ENCODE assay signal across 17 cellular contexts in the genomic region with DNA sequence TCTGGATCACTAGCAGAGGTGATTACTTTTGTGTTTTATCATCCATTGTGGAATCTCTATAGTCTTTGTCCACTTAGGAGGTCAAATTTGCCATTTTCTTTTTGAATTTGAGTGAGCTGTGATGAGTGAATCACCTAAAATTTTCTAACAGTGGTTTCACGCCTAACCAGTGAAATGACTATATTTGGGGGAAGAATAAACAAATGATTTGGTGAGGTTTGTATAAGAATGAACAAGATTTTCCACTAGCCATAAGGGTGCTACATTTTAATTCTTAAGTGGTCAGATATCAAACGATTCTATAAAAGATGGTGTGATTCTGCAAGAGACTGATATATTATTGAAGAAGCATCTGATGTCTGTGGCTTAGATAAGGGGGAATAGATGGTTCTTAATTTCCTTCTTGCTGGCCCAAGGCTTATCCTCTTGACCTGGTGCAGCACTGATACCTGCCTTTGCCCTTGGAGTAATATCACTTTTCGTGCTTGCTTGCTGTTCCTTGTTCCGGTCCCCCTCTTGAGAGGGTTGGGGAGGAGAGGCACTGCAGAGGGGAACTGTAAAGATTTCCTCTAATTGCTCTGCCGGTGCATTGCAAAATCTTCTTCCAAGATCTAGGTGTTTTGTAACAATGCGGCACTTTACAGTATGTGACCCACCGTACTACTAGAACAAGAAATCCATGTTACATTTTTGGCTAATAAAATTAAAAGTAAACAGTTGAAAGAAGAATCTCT. TPM values are rescaled to one million over a fixed set of nuclear protein-coding genes. Genes with fewer than 3 reads are reported as not detected.
DNase-seq lines count a peak whose midpoint lies in the region; ATAC-seq and TF ChIP-seq lines count a peak whose summit lies in the region.
"Had no signal": no experiment of that assay in that cellular context is flagged by ENCODE, and none has a peak within 500 bp of the region (broad histone marks: within the 10 kb centered on the region; RNA-seq: fewer than 3 reads in every experiment).

No MANE protein-coding gene starts in this region.

- H3K27ac Mint-ChIP-seq in activated CD4-positive, alpha-beta T cell treated with anti-CD3 and anti-CD28 coated beads, Interleukin-2, amount 10 ng/mL, durations not matched to agents 24 days and 14 days, result no peak overlapping the region
- H3K27ac Mint-ChIP-seq in type B pancreatic cell, result no peak overlapping the region
- H3K27ac Mint-ChIP-seq in chondrocyte (ENCODE audit: unreplicated experiment), result no peak overlapping the region
- H3K27ac Mint-ChIP-seq: brain; T-helper 2 cell treated with Interferon-gamma antibody and Interleukin-4, amounts not matched to agents 5 μg/mL and 100 μg/mL, for 36 hours had no signal

- no peak for TF ChIP-seq CTCF in type B pancreatic cell (conservative IDR thresholded peaks at IDR 0.05)
- TF ChIP-seq CTCF in chondrocyte (IDR thresholded peaks at IDR 0.05), result no peak

- DNase-seq in activated CD4-positive, alpha-beta T cell treated with anti-CD3 and anti-CD28 coated beads, Interleukin-2, amount 10 ng/mL, durations not matched to agents 24 days and 14 days, result peak; percentile 51
- no peak for DNase-seq in activated CD4-positive, alpha-beta T cell treated with anti-CD3 and anti-CD28 coated beads for 1 hour
- peak; percentile 56 to 82 for DNase-seq in NOMO-1 (lab: John Stamatoyannopoulos, UW; ENCODE audit: unreplicated experiment in 2 of 2)
- no peak for DNase-seq in DMS153 (lab: John Stamatoyannopoulos, UW)
- DNase-seq in NCI-H2227 treated with DMSO at 0.1 percent for 48 hours (lab: John Stamatoyannopoulos, UW), result no peak
- DNase-seq in type B pancreatic cell (ENCODE audit: extremely low spot score, unreplicated experiment), result no peak
- DNase-seq in chondrocyte (ENCODE audit: low spot score), result no peak
- DNase-seq: activated CD8-positive, alpha-beta memory T cell treated with anti-CD3 and anti-CD28 coated beads for 24 hours; activated naive CD4-positive, alpha-beta T cell; Caco-2; effector CD8-positive, alpha-beta T cell; NCI-H2171 treated with DMSO at 0.1 percent for 48 hours; Peyer's patch had no signal

- H3K9me3 Mint-ChIP-seq in activated CD4-positive, alpha-beta T cell treated with anti-CD3 and anti-CD28 coated beads, Interleukin-2, amount 10 ng/mL, durations not matched to agents 24 days and 14 days, result no peaks in the 10 kb centered on the region
- H3K9me3 Mint-ChIP-seq in type B pancreatic cell (no peaks in the 10 kb centered on the region), chondrocyte (ENCODE audit: low read depth) (peaks cover 20% of the 10 kb centered on the region)
- H3K9me3 Mint-ChIP-seq: T-helper 2 cell treated with Interferon-gamma antibody and Interleukin-4, amounts not matched to agents 5 μg/mL and 100 μg/mL, for 36 hours had no signal

- peaks cover 2% of the 10 kb centered on the region for H3K4me1 Mint-ChIP-seq in activated CD4-positive, alpha-beta T cell treated with anti-CD3 and anti-CD28 coated beads, Interleukin-2, amount 10 ng/mL, durations not matched to agents 24 days and 14 days
- H3K4me1 Mint-ChIP-seq in type B pancreatic cell (ENCODE audit: unreplicated experiment) (no peaks in the 10 kb centered on the region), chondrocyte (ENCODE audit: low read depth) (no peaks in the 10 kb centered on the region)
- H3K4me1 Mint-ChIP-seq: brain had no signal

- H3K4me3 Mint-ChIP-seq in activated CD4-positive, alpha-beta T cell treated with anti-CD3 and anti-CD28 coated beads, Interleukin-2, amount 10 ng/mL, durations not matched to agents 24 days and 14 days, result no peak overlapping the region
- no peak overlapping the region for H3K4me3 Mint-ChIP-seq in type B pancreatic cell
- no peak overlapping the region for H3K4me3 Mint-ChIP-seq in chondrocyte (ENCODE audit: unreplicated experiment)
- H3K4me3 Mint-ChIP-seq: brain; T-helper 2 cell treated with Interferon-gamma antibody and Interleukin-4, amounts not matched to agents 5 μg/mL and 100 μg/mL, for 36 hours had no signal

- H3K36me3 Mint-ChIP-seq in activated CD4-positive, alpha-beta T cell treated with anti-CD3 and anti-CD28 coated beads, Interleukin-2, amount 10 ng/mL, durations not matched to agents 24 days and 14 days (ENCODE audit: low read depth), result no peaks in the 10 kb centered on the region
- H3K36me3 Mint-ChIP-seq in type B pancreatic cell (no peaks in the 10 kb centered on the region), chondrocyte (ENCODE audit: low read depth) (no peaks in the 10 kb centered on the region)

- ATAC-seq in HG02884 (IDR thresholded peaks at IDR 0.05; ENCODE audit: unreplicated experiment), result peak; percentile 30

- intact Hi-C loops in activated CD4-positive, alpha-beta T cell treated with anti-CD3 and anti-CD28 coated beads, Interleukin-2, amount 10 ng/mL, durations not matched to agents 24 days and 14 days (cut with micrococcal nuclease), result no loop called here

- H3K27me3 Mint-ChIP-seq in activated CD4-positive, alpha-beta T cell treated with anti-CD3 and anti-CD28 coated beads, Interleukin-2, amount 10 ng/mL, durations not matched to agents 24 days and 14 days, result peaks cover 2% of the 10 kb centered on the region
- peaks cover 30% of the 10 kb centered on the region for H3K27me3 Mint-ChIP-seq in type B pancreatic cell
- peaks cover 27% of the 10 kb centered on the region for H3K27me3 Mint-ChIP-seq in chondrocyte (ENCODE audit: low read depth)

RNA-seq across cellular contexts. Expression of gene C3orf20, which starts 14.5 kb away (rescaled TPM):
- total RNA-seq in activated CD4-positive, alpha-beta T cell treated with anti-CD3 and anti-CD28 coated beads, Interleukin-2, amount 10 ng/mL, durations not matched to agents 24 days and 14 days, result 0.19 and 0.28 TPM in 2 replicates
- total RNA-seq in type B pancreatic cell (ENCODE audit: low replicate concordance) (0.12 and 0.24 TPM in 2 replicates), chondrocyte (not detected in 3 replicates)
- total RNA-seq: Peyer's patch, temporal lobe had no signal

RNA-seq across cellular contexts. Expression of gene CCDC174, which starts 37.9 kb away (rescaled TPM):
- total RNA-seq in activated CD4-positive, alpha-beta T cell treated with anti-CD3 and anti-CD28 coated beads, Interleukin-2, amount 10 ng/mL, durations not matched to agents 24 days and 14 days, result 16.0 and 16.8 TPM in 2 replicates
- total RNA-seq in type B pancreatic cell (ENCODE audit: low replicate concordance) (20.7 and 23.2 TPM in 2 replicates), chondrocyte (15.4 to 18.6 TPM (median 17.2 TPM) in 3 replicates)

Comparison
In these comparisons a context has a peak if more than half of its experiments do, and no peak if none do; other contexts are left out.
1. DNase-seq: peak in activated CD4-positive, alpha-beta T cell treated with anti-CD3 and anti-CD28 coated beads, Interleukin-2, amount 10 ng/mL, durations not matched to agents 24 days and 14 days (single experiment) and NOMO-1 (2 of 2); none in activated CD4-positive, alpha-beta T cell treated with anti-CD3 and anti-CD28 coated beads for 1 hour (single experiment), DMS153 (single experiment), NCI-H2227 treated with DMSO at 0.1 percent for 48 hours (single experiment), type B pancreatic cell (single experiment) and chondrocyte (single experiment).